1 cellular context compared by ENCODE assay signal in genomic region chr4:102616661-102617060, GRCh38.
TF ChIP-seq lines count a peak whose summit lies in the region.

No MANE protein-coding gene starts in this region.

TF ChIP-seq in HepG2, 621 proteins besides CTCF, POLR2A, EP300 and RAD21 (continued from another document):
- TF ChIP-seq SKIL (CRISPR knock-in tag; IDR thresholded peaks at IDR 0.05; ENCODE audit: borderline replicate concordance) = no peak
- no peak for TF ChIP-seq JUNB (CRISPR knock-in tag; IDR thresholded peaks at IDR 0.05; ENCODE audit: borderline replicate concordance)
- TF ChIP-seq TRIM22 (IDR thresholded peaks at IDR 0.05) = no peak
- TF ChIP-seq ZNF557 (CRISPR knock-in tag; IDR thresholded peaks at IDR 0.05) = no peak
- TF ChIP-seq ZNF251 (CRISPR knock-in tag; IDR thresholded peaks at IDR 0.05) = no peak
- no peak for TF ChIP-seq GLMP (CRISPR knock-in tag; IDR thresholded peaks at IDR 0.05; ENCODE audit: borderline replicate concordance)
